In genomic region chr16:88619859-88620655, GRCh38 we compare ENCODE assay signal across 13 cellular contexts. TPM values are rescaled to one million over a fixed set of nuclear protein-coding genes. Genes with fewer than 3 reads are reported as not detected.
DNase-seq lines count a peak whose midpoint lies in the region; ATAC-seq, FAIRE-seq and TF ChIP-seq lines count a peak whose summit lies in the region.
"Had no signal": no experiment of that assay in that cellular context is flagged by ENCODE, and none has a peak within 500 bp of the region (broad histone marks: within the 10 kb centered on the region; RNA-seq: fewer than 3 reads in every experiment).

No MANE protein-coding gene starts in this region.

- in situ Hi-C loops in HepG2 (cut with HindIII; ENCODE audit: extremely low pct_ligation_motif_present, low pct_unique_long_range_greater_than_20kb), result no loop called here

- DNase-seq in HepG2 (ENCODE audit: low spot score) (no peak), right lobe of liver (no peak), memory B cell (ENCODE audit: low spot score in 2 of 2) (no peak), upper lobe of right lung (no peak), GF-D8 (lab: John Stamatoyannopoulos, UW) (no peak), OCI-LY7 (ENCODE audit: low spot score) (no peak)
- DNase-seq: dorsolateral prefrontal cortex, T1000 had no signal

- H3K27me3 ChIP-seq in HepG2 (ENCODE audit: control insufficient read depth in 1 of 2, insufficient read depth in 2 of 2, low read length in 2 of 2), result no peaks in the 10 kb centered on the region
- H3K27me3 ChIP-seq in right lobe of liver, result no peaks in the 10 kb centered on the region
- H3K27me3 ChIP-seq in upper lobe of right lung, result no peaks in the 10 kb centered on the region
- H3K27me3 ChIP-seq: dorsolateral prefrontal cortex had no signal

- CTCF ChIA-PET in HepG2 (lab: Yijun Ruan, JAX; ENCODE audit: low intra/inter-chr PET ratio, low total read pairs), result no interaction called here
- CTCF ChIA-PET in OCI-LY7 (lab: Charles Lee; ENCODE audit: unreplicated experiment), result no interaction called here

- H3K4me1 Mint-ChIP-seq in activated T-helper 17 cell treated with anti-CD3 and anti-CD28 coated beads, Interleukin-2, amount 50 U/mL, for 72 hours, result peaks cover 10% of the 10 kb centered on the region
- H3K4me1 Mint-ChIP-seq in memory B cell, result peaks cover 10% of the 10 kb centered on the region

- H3K9me2 ChIP-seq in OCI-LY7 (ENCODE audit: insufficient read depth, low read length), result no peaks in the 10 kb centered on the region

- H3K36me3 ChIP-seq in HepG2 (replicated peaks in 1 of 2; ENCODE audit: control insufficient read depth in 1 of 2, insufficient read depth in 2 of 2, low read length in 2 of 2) (peaks cover 33 to 54% of the 10 kb centered on the region in 2 experiments), right lobe of liver (peaks cover 0 to 30% (median 9%) of the 10 kb centered on the region in 4 donors), upper lobe of right lung (peaks cover 50% of the 10 kb centered on the region), OCI-LY7 (ENCODE audit: insufficient read depth, low read length) (peaks cover 78% of the 10 kb centered on the region)

- peak overlapping the region; percentile 92 for H3K27ac Mint-ChIP-seq in activated T-helper 17 cell treated with anti-CD3 and anti-CD28 coated beads, Interleukin-2, amount 50 U/mL, for 72 hours
- peak overlapping the region; percentile 35 for H3K27ac Mint-ChIP-seq in memory B cell

- no peaks in the 10 kb centered on the region for H3K27me3 Mint-ChIP-seq in activated T-helper 17 cell treated with anti-CD3 and anti-CD28 coated beads, Interleukin-2, amount 50 U/mL, for 72 hours
- no peaks in the 10 kb centered on the region for H3K27me3 Mint-ChIP-seq in memory B cell

- POLR2A ChIA-PET in HepG2 (lab: Yijun Ruan, JAX) (interaction anchor here (0.7 to 2.7 kb wide), 2 partner anchors 30 to 50 kb away, joined by 3 to 16 read pairs; partner anchors contain the start of gene ZC3H18), OCI-LY7 (lab: Charles Lee) (no interaction called here)

- no peak for TF ChIP-seq EP300 in HepG2 (IDR thresholded peaks at IDR 0.05; ENCODE audit: low read depth in 2 of 2, low read length in 2 of 2)
- TF ChIP-seq EP300 in HepG2 (CRISPR knock-in tag; IDR thresholded peaks at IDR 0.05; ENCODE audit: borderline replicate concordance), result no peak

- peak overlapping the region; percentile 75 for H3K4me3 Mint-ChIP-seq in activated T-helper 17 cell treated with anti-CD3 and anti-CD28 coated beads, Interleukin-2, amount 50 U/mL, for 72 hours
- H3K4me3 Mint-ChIP-seq in memory B cell, result no peak overlapping the region

- H3K36me3 Mint-ChIP-seq in activated T-helper 17 cell treated with anti-CD3 and anti-CD28 coated beads, Interleukin-2, amount 50 U/mL, for 72 hours (ENCODE audit: low read depth), result peaks cover 64% of the 10 kb centered on the region
- H3K36me3 Mint-ChIP-seq in memory B cell, result peaks cover 19% of the 10 kb centered on the region

- TF ChIP-seq CTCF in HepG2 (CRISPR knock-in tag; IDR thresholded peaks at IDR 0.05), result no peak
- TF ChIP-seq CTCF in right lobe of liver (IDR thresholded peaks at IDR 0.05), result no peak
- no peak for TF ChIP-seq CTCF in upper lobe of right lung (IDR thresholded peaks at IDR 0.05)
- TF ChIP-seq CTCF in OCI-LY7 (conservative IDR thresholded peaks at IDR 0.05; ENCODE audit: low read length), result no peak

- no peak for TF ChIP-seq POLR2A in HepG2 (IDR thresholded peaks at IDR 0.05; ENCODE audit: insufficient read depth in 1 of 2, low read depth in 2 of 2, low read length in 2 of 2)
- no peak for TF ChIP-seq POLR2A in right lobe of liver (IDR thresholded peaks at IDR 0.05)

- H3K9ac ChIP-seq in HepG2 (ENCODE audit: insufficient read depth, low read depth, low read length), result no peak overlapping the region

- H3K4me3 ChIP-seq in HepG2 (replicated peaks in 1 of 3; ENCODE audit: insufficient read depth in 1 of 3, low read depth in 2 of 3, low read length in 3 of 3) (no peak overlapping the region), right lobe of liver (no peak overlapping the region), upper lobe of right lung (no peak overlapping the region), OCI-LY7 (ENCODE audit: low read depth, low read length, poor library complexity, severe bottlenecking) (no peak overlapping the region)
- H3K4me3 ChIP-seq: dorsolateral prefrontal cortex, thoracic aorta had no signal

- no TSS peak for BruUV-seq in HepG2 (replicated peaks; lab: Mats Ljungman, UMichigan)
- no TSS peak for BruUV-seq in OCI-LY7 (replicated peaks; lab: Mats Ljungman, UMichigan)

- H3K4me1 ChIP-seq in HepG2 (ENCODE audit: insufficient read depth, low read length) (peaks cover 36% of the 10 kb centered on the region), right lobe of liver (peaks cover 0 to 42% (median 22%) of the 10 kb centered on the region in 4 donors), upper lobe of right lung (no peaks in the 10 kb centered on the region), OCI-LY7 (ENCODE audit: insufficient read depth, low read length, poor library complexity, severe bottlenecking) (no peaks in the 10 kb centered on the region)

- H2AFZ ChIP-seq in HepG2 (ENCODE audit: low read length) (no peak overlapping the region), OCI-LY7 (ENCODE audit: low read length) (no peak overlapping the region)

- intact Hi-C loops in HepG2 (cut with micrococcal nuclease; ENCODE audit: unreplicated experiment) (no loop called here), right lobe of liver (cut with DNase I) (no loop called here), upper lobe of right lung (cut with DNase I) (no loop called here), OCI-LY7 (cut with micrococcal nuclease; ENCODE audit: unreplicated experiment) (no loop called here)

- H3K79me2 ChIP-seq in HepG2 (ENCODE audit: insufficient read depth, low read length) (peaks cover 15% of the 10 kb centered on the region), OCI-LY7 (ENCODE audit: insufficient read depth, low read depth, low read length) (no peaks in the 10 kb centered on the region)

- H4K20me1 ChIP-seq in HepG2 (ENCODE audit: insufficient read depth, low read length) (peaks cover 8% of the 10 kb centered on the region; the same call in 1 of the 2 replicates), OCI-LY7 (ENCODE audit: insufficient read depth, low read length) (no peaks in the 10 kb centered on the region)

- no peak for TF ChIP-seq RAD21 in HepG2 (CRISPR knock-in tag; IDR thresholded peaks at IDR 0.05)

- peak overlapping the region; percentile 65 for H3K27ac ChIP-seq in HepG2 (ENCODE audit: extremely low read length, insufficient read depth, low read length)
- H3K27ac ChIP-seq in right lobe of liver, result no peak overlapping the region
- H3K27ac ChIP-seq in upper lobe of right lung, result peak overlapping the region; percentile 30
- H3K27ac ChIP-seq in OCI-LY7 (ENCODE audit: low read depth, low read length, poor library complexity, severe bottlenecking), result no peak overlapping the region
- H3K27ac ChIP-seq: dorsolateral prefrontal cortex, HL-60, thoracic aorta had no signal

- peak; percentile 52 for FAIRE-seq in HepG2 (lab: Jason Lieb, UNC)

- H3K9me3 ChIP-seq in HepG2 (ENCODE audit: low read length) (no peaks in the 10 kb centered on the region), right lobe of liver (no peaks in the 10 kb centered on the region), upper lobe of right lung (no peaks in the 10 kb centered on the region), OCI-LY7 (ENCODE audit: low read length) (no peaks in the 10 kb centered on the region)
- H3K9me3 ChIP-seq: thoracic aorta had no signal

- no peak for ATAC-seq in HepG2
- no peak for ATAC-seq in right lobe of liver
- peak; percentile 90 for ATAC-seq in activated T-helper 17 cell treated with anti-CD3 and anti-CD28 coated beads, Interleukin-2, amount 50 U/mL, for 72 hours (replicated peaks)
- ATAC-seq in memory B cell (ENCODE audit: low read depth), result peak; percentile 15
- no peak for ATAC-seq in upper lobe of right lung
- no peak for ATAC-seq in HG02623 (IDR thresholded peaks at IDR 0.05; ENCODE audit: unreplicated experiment)

- H3K4me2 ChIP-seq in HepG2 (ENCODE audit: low read depth, low read length) (no peak overlapping the region), OCI-LY7 (ENCODE audit: low read length) (no peak overlapping the region)

- 94% methylated on average over 11 of the region's 11 CpGs for WGBS in HepG2 (ENCODE audit: low lambda C conversion rate)
- WGBS in right lobe of liver (ENCODE audit: insufficient coverage, low coverage, low lambda C conversion rate, missing lambda C conversion rate), result 60% methylated on average over 6 of the region's 11 CpGs

- no peaks in the 10 kb centered on the region for H3K9me3 Mint-ChIP-seq in activated T-helper 17 cell treated with anti-CD3 and anti-CD28 coated beads, Interleukin-2, amount 50 U/mL, for 72 hours
- no peaks in the 10 kb centered on the region for H3K9me3 Mint-ChIP-seq in memory B cell

RNA-seq across cellular contexts. Expression of gene IL17C, which starts 18.3 kb away (rescaled TPM):
- not detected in 2 replicates for total RNA-seq in HepG2 (2016; rRNA removed; fragmentation: Illumina TruSeq; extraction: Trizol)
- total RNA-seq in HepG2 (2016; cell fraction: cytosol; rRNA removed; fragmentation: Illumina TruSeq; extraction: Trizol; ENCODE audit: low read depth), result not detected in 2 replicates
- total RNA-seq in HepG2 (2016; cell fraction: insoluble cytoplasmic fraction; rRNA removed; fragmentation: Illumina TruSeq; extraction: Trizol), result not detected in 2 replicates
- total RNA-seq in HepG2 (2016; cell fraction: membrane; rRNA removed; fragmentation: Illumina TruSeq; extraction: Trizol), result not detected in 2 replicates
- total RNA-seq in HepG2 (2016; cell fraction: nucleus; rRNA removed; fragmentation: Illumina TruSeq; extraction: Trizol), result not detected in 2 replicates
- not detected in 2 replicates for polyA plus RNA-seq in HepG2 (2011; rRNA removed)
- polyA plus RNA-seq in HepG2 (2011; cell fraction: cytosol; rRNA removed), result not detected in 2 replicates
- not detected in 2 replicates for polyA plus RNA-seq in HepG2 (2011; cell fraction: nucleus; rRNA removed)
- not detected in 2 replicates for polyA plus RNA-seq in HepG2 (2012)
- not detected in 2 replicates for polyA plus RNA-seq in HepG2 (2016; cell fraction: cytosol; fragmentation: Illumina TruSeq; extraction: Trizol; ENCODE audit: low read depth)
- not detected in 2 replicates for polyA plus RNA-seq in HepG2 (2016; cell fraction: insoluble cytoplasmic fraction; fragmentation: Illumina TruSeq; extraction: Trizol; ENCODE audit: low read depth)
- polyA plus RNA-seq in HepG2 (2016; cell fraction: membrane; fragmentation: Illumina TruSeq; extraction: Trizol; ENCODE audit: low read depth), result not detected in 2 replicates
- polyA plus RNA-seq in HepG2 (2016; cell fraction: nucleus; fragmentation: Illumina TruSeq; extraction: Trizol; ENCODE audit: insufficient read depth, low read depth), result not detected in 2 replicates
- polyA minus RNA-seq in HepG2 (2011; rRNA and poly(A)+ RNA removed; ENCODE audit: low replicate concordance), result not detected in 2 replicates
- polyA minus RNA-seq in HepG2 (2011; cell fraction: cytosol; rRNA and poly(A)+ RNA removed), result not detected in 2 replicates
- polyA minus RNA-seq in HepG2 (2011; cell fraction: nucleus; rRNA and poly(A)+ RNA removed), result not detected in 2 replicates
- not detected for total RNA-seq in right lobe of liver
- under 1 TPM; 0.42 to 0.56 TPM for total RNA-seq in activated T-helper 17 cell treated with anti-CD3 and anti-CD28 coated beads, Interleukin-2, amount 50 U/mL, for 72 hours
- total RNA-seq in upper lobe of right lung, result not detected
- total RNA-seq in OCI-LY7 (2014; rRNA removed; shearing (Covaris generic)), result not detected in 2 replicates
- 0.50 and 0.86 TPM in 2 replicates for total RNA-seq in OCI-LY7 (2022)
- total RNA-seq: pulmonary artery endothelial cell had no signal

RNA-seq across cellular contexts. Expression of gene CYBA, which starts 30.8 kb away (rescaled TPM):
- total RNA-seq in HepG2 (2016; rRNA removed; fragmentation: Illumina TruSeq; extraction: Trizol) (84.2 and 250 TPM in 2 replicates), right lobe of liver (10 to 100 TPM; 22.8 to 70.0 (median 41.3) TPM), upper lobe of right lung (257 TPM), OCI-LY7 (2022) (315 and 359 TPM in 2 replicates)
- 92.1 and 114 TPM in 2 replicates for total RNA-seq in HepG2 (2016; cell fraction: cytosol; rRNA removed; fragmentation: Illumina TruSeq; extraction: Trizol; ENCODE audit: low read depth)
- 90.4 and 246 TPM in 2 replicates for total RNA-seq in HepG2 (2016; cell fraction: insoluble cytoplasmic fraction; rRNA removed; fragmentation: Illumina TruSeq; extraction: Trizol)
- total RNA-seq in HepG2 (2016; cell fraction: membrane; rRNA removed; fragmentation: Illumina TruSeq; extraction: Trizol), result 55.3 and 74.3 TPM in 2 replicates
- total RNA-seq in HepG2 (2016; cell fraction: nucleus; rRNA removed; fragmentation: Illumina TruSeq; extraction: Trizol), result 170 and 197 TPM in 2 replicates
- polyA plus RNA-seq in HepG2 (2011; rRNA removed), result 196 and 258 TPM in 2 replicates
- 338 and 484 TPM in 2 replicates for polyA plus RNA-seq in HepG2 (2011; cell fraction: cytosol; rRNA removed)
- polyA plus RNA-seq in HepG2 (2011; cell fraction: nucleus; rRNA removed), result 620 and 660 TPM in 2 replicates
- 207 and 213 TPM in 2 replicates for polyA plus RNA-seq in HepG2 (2012)
- 111 and 128 TPM in 2 replicates for polyA plus RNA-seq in HepG2 (2016; cell fraction: cytosol; fragmentation: Illumina TruSeq; extraction: Trizol; ENCODE audit: low read depth)
- 97.6 and 108 TPM in 2 replicates for polyA plus RNA-seq in HepG2 (2016; cell fraction: insoluble cytoplasmic fraction; fragmentation: Illumina TruSeq; extraction: Trizol; ENCODE audit: low read depth)
- 58.9 and 66.6 TPM in 2 replicates for polyA plus RNA-seq in HepG2 (2016; cell fraction: membrane; fragmentation: Illumina TruSeq; extraction: Trizol; ENCODE audit: low read depth)
- polyA plus RNA-seq in HepG2 (2016; cell fraction: nucleus; fragmentation: Illumina TruSeq; extraction: Trizol; ENCODE audit: insufficient read depth, low read depth), result 462 and 471 TPM in 2 replicates
- 170 and 432 TPM in 2 replicates for polyA minus RNA-seq in HepG2 (2011; rRNA and poly(A)+ RNA removed; ENCODE audit: low replicate concordance)
- polyA minus RNA-seq in HepG2 (2011; cell fraction: cytosol; rRNA and poly(A)+ RNA removed), result 173 and 183 TPM in 2 replicates
- 79.1 and 82.6 TPM in 2 replicates for polyA minus RNA-seq in HepG2 (2011; cell fraction: nucleus; rRNA and poly(A)+ RNA removed)
- total RNA-seq in activated T-helper 17 cell treated with anti-CD3 and anti-CD28 coated beads, Interleukin-2, amount 50 U/mL, for 72 hours, result 100 to 1,000 TPM; 242 to 290 TPM
- total RNA-seq in OCI-LY7 (2014; rRNA removed; shearing (Covaris generic)), result 601 and 647 TPM in 2 replicates

RNA-seq across cellular contexts. Expression of gene MVD, which starts 42.8 kb away (rescaled TPM):
- total RNA-seq in HepG2 (2016; rRNA removed; fragmentation: Illumina TruSeq; extraction: Trizol), result 128 and 187 TPM in 2 replicates
- 86.8 and 92.1 TPM in 2 replicates for total RNA-seq in HepG2 (2016; cell fraction: cytosol; rRNA removed; fragmentation: Illumina TruSeq; extraction: Trizol; ENCODE audit: low read depth)
- 110 and 194 TPM in 2 replicates for total RNA-seq in HepG2 (2016; cell fraction: insoluble cytoplasmic fraction; rRNA removed; fragmentation: Illumina TruSeq; extraction: Trizol)
- total RNA-seq in HepG2 (2016; cell fraction: membrane; rRNA removed; fragmentation: Illumina TruSeq; extraction: Trizol), result 93.3 and 93.5 TPM in 2 replicates
- total RNA-seq in HepG2 (2016; cell fraction: nucleus; rRNA removed; fragmentation: Illumina TruSeq; extraction: Trizol), result 150 and 173 TPM in 2 replicates
- 28.1 and 68.9 TPM in 2 replicates for polyA plus RNA-seq in HepG2 (2011; rRNA removed)
- polyA plus RNA-seq in HepG2 (2011; cell fraction: cytosol; rRNA removed), result 33.1 and 34.9 TPM in 2 replicates
- 340 and 407 TPM in 2 replicates for polyA plus RNA-seq in HepG2 (2011; cell fraction: nucleus; rRNA removed)
- polyA plus RNA-seq in HepG2 (2012), result 81.3 and 104 TPM in 2 replicates
- 49.5 and 55.8 TPM in 2 replicates for polyA plus RNA-seq in HepG2 (2016; cell fraction: cytosol; fragmentation: Illumina TruSeq; extraction: Trizol; ENCODE audit: low read depth)
- polyA plus RNA-seq in HepG2 (2016; cell fraction: insoluble cytoplasmic fraction; fragmentation: Illumina TruSeq; extraction: Trizol; ENCODE audit: low read depth), result 117 and 128 TPM in 2 replicates
- 64.4 TPM in 2 replicates for polyA plus RNA-seq in HepG2 (2016; cell fraction: membrane; fragmentation: Illumina TruSeq; extraction: Trizol; ENCODE audit: low read depth)
- polyA plus RNA-seq in HepG2 (2016; cell fraction: nucleus; fragmentation: Illumina TruSeq; extraction: Trizol; ENCODE audit: insufficient read depth, low read depth), result 435 and 459 TPM in 2 replicates
- polyA minus RNA-seq in HepG2 (2011; rRNA and poly(A)+ RNA removed; ENCODE audit: low replicate concordance), result 8.9 and 43.8 TPM in 2 replicates
- polyA minus RNA-seq in HepG2 (2011; cell fraction: cytosol; rRNA and poly(A)+ RNA removed), result 24.2 and 37.5 TPM in 2 replicates
- 34.4 and 55.3 TPM in 2 replicates for polyA minus RNA-seq in HepG2 (2011; cell fraction: nucleus; rRNA and poly(A)+ RNA removed)
- total RNA-seq in right lobe of liver, result 10 to 100 TPM; 10.2 to 57.1 (median 15.2) TPM
- 10 to 100 TPM; 84.3 to 93.2 TPM for total RNA-seq in activated T-helper 17 cell treated with anti-CD3 and anti-CD28 coated beads, Interleukin-2, amount 50 U/mL, for 72 hours
- total RNA-seq in upper lobe of right lung, result 104 TPM
- 65.6 and 74.4 TPM in 2 replicates for total RNA-seq in OCI-LY7 (2014; rRNA removed; shearing (Covaris generic))
- total RNA-seq in OCI-LY7 (2022), result 136 and 158 TPM in 2 replicates

RNA-seq across cellular contexts. Expression of gene ZC3H18, which starts 49.9 kb away (rescaled TPM):
- total RNA-seq in HepG2 (2016; rRNA removed; fragmentation: Illumina TruSeq; extraction: Trizol) (19.7 and 27.4 TPM in 2 replicates), right lobe of liver (10 to 100 TPM in 5 of 6 experiments, 1 to 10 TPM in 1; 8.7 to 22.8 (median 16.4) TPM), upper lobe of right lung (44.5 TPM), OCI-LY7 (2022) (72.1 and 79.0 TPM in 2 replicates)
- total RNA-seq in HepG2 (2016; cell fraction: cytosol; rRNA removed; fragmentation: Illumina TruSeq; extraction: Trizol; ENCODE audit: low read depth), result 19.4 and 24.7 TPM in 2 replicates
- total RNA-seq in HepG2 (2016; cell fraction: insoluble cytoplasmic fraction; rRNA removed; fragmentation: Illumina TruSeq; extraction: Trizol), result 14.3 and 27.1 TPM in 2 replicates
- total RNA-seq in HepG2 (2016; cell fraction: membrane; rRNA removed; fragmentation: Illumina TruSeq; extraction: Trizol), result 13.2 and 13.7 TPM in 2 replicates
- 23.0 and 25.0 TPM in 2 replicates for total RNA-seq in HepG2 (2016; cell fraction: nucleus; rRNA removed; fragmentation: Illumina TruSeq; extraction: Trizol)
- 11.2 and 12.7 TPM in 2 replicates for polyA plus RNA-seq in HepG2 (2011; rRNA removed)
- polyA plus RNA-seq in HepG2 (2011; cell fraction: cytosol; rRNA removed), result 5.1 and 6.6 TPM in 2 replicates
- 52.8 and 62.1 TPM in 2 replicates for polyA plus RNA-seq in HepG2 (2011; cell fraction: nucleus; rRNA removed)
- 25.6 and 26.4 TPM in 2 replicates for polyA plus RNA-seq in HepG2 (2012)
- polyA plus RNA-seq in HepG2 (2016; cell fraction: cytosol; fragmentation: Illumina TruSeq; extraction: Trizol; ENCODE audit: low read depth), result 2.5 and 2.8 TPM in 2 replicates
- 25.5 and 39.1 TPM in 2 replicates for polyA plus RNA-seq in HepG2 (2016; cell fraction: insoluble cytoplasmic fraction; fragmentation: Illumina TruSeq; extraction: Trizol; ENCODE audit: low read depth)
- polyA plus RNA-seq in HepG2 (2016; cell fraction: membrane; fragmentation: Illumina TruSeq; extraction: Trizol; ENCODE audit: low read depth), result 6.0 and 7.1 TPM in 2 replicates
- 81.5 and 103 TPM in 2 replicates for polyA plus RNA-seq in HepG2 (2016; cell fraction: nucleus; fragmentation: Illumina TruSeq; extraction: Trizol; ENCODE audit: insufficient read depth, low read depth)
- polyA minus RNA-seq in HepG2 (2011; rRNA and poly(A)+ RNA removed; ENCODE audit: low replicate concordance), result 8.7 and 11.6 TPM in 2 replicates
- 9.7 and 11.0 TPM in 2 replicates for polyA minus RNA-seq in HepG2 (2011; cell fraction: cytosol; rRNA and poly(A)+ RNA removed)
- 21.3 and 25.5 TPM in 2 replicates for polyA minus RNA-seq in HepG2 (2011; cell fraction: nucleus; rRNA and poly(A)+ RNA removed)
- total RNA-seq in activated T-helper 17 cell treated with anti-CD3 and anti-CD28 coated beads, Interleukin-2, amount 50 U/mL, for 72 hours, result 100 to 1,000 TPM; 103 TPM
- 22.2 and 26.6 TPM in 2 replicates for total RNA-seq in OCI-LY7 (2014; rRNA removed; shearing (Covaris generic))

Comparison
In these comparisons a context has a peak if more than half of its experiments do, and no peak if none do; other contexts are left out.
1. H3K27ac ChIP-seq: peak in HepG2 (single experiment) and upper lobe of right lung (single experiment); none in right lobe of liver (0 of 3) and OCI-LY7 (single experiment).
2. ATAC-seq: peak in activated T-helper 17 cell treated with anti-CD3 and anti-CD28 coated beads, Interleukin-2, amount 50 U/mL, for 72 hours (single experiment) and memory B cell (single experiment); none in HepG2 (single experiment), right lobe of liver (0 of 4), upper lobe of right lung (single experiment) and HG02623 (single experiment).